Comparison of ENCODE assay signal across 8 cellular contexts in genomic region chr4:182975806-182976205, GRCh38. TPM values are rescaled to one million over a fixed set of nuclear protein-coding genes. Genes with fewer than 3 reads are reported as not detected.
DNase-seq lines count a peak whose midpoint lies in the region; ATAC-seq and TF ChIP-seq lines count a peak whose summit lies in the region.

No MANE protein-coding gene starts in this region.

- ATAC-seq in GM18868 (IDR thresholded peaks at IDR 0.05; ENCODE audit: unreplicated experiment) (peak; percentile 85), HG03159 (IDR thresholded peaks at IDR 0.05; ENCODE audit: unreplicated experiment) (peak; percentile 75)

- H2AFZ ChIP-seq in ACC112 (ENCODE audit: low read length, unreplicated experiment), result peak overlapping the region; percentile 91

- H3K4me3 ChIP-seq in ACC112 (ENCODE audit: low read depth, low read length) (peak overlapping the region; percentile 29; the same call in 1 of the 2 replicates), testis (no peak overlapping the region), right atrium auricular region (no peak overlapping the region)

- TF ChIP-seq CTCF in testis (IDR thresholded peaks at IDR 0.05), result no peak
- TF ChIP-seq CTCF in right atrium auricular region (IDR thresholded peaks at IDR 0.05), result no peak

- H3K9me3 ChIP-seq in testis (no peaks in the 10 kb centered on the region), right atrium auricular region (no peaks in the 10 kb centered on the region)

- peaks cover 18% of the 10 kb centered on the region for H3K4me1 ChIP-seq in ACC112 (ENCODE audit: control insufficient read depth, insufficient read depth, low read length, unreplicated experiment)
- no peaks in the 10 kb centered on the region for H3K4me1 ChIP-seq in testis
- no peaks in the 10 kb centered on the region for H3K4me1 ChIP-seq in right atrium auricular region

- H3K27me3 ChIP-seq in ACC112 (ENCODE audit: insufficient read depth, low read length), result no peaks in the 10 kb centered on the region
- no peaks in the 10 kb centered on the region for H3K27me3 ChIP-seq in testis
- H3K27me3 ChIP-seq in right atrium auricular region, result no peaks in the 10 kb centered on the region

- H3K36me3 ChIP-seq in ACC112 (ENCODE audit: insufficient read depth, low read length) (no peaks in the 10 kb centered on the region), testis (ENCODE audit: low read depth, missing control alignments) (no peaks in the 10 kb centered on the region), right atrium auricular region (no peaks in the 10 kb centered on the region)

- whole genome bisulfite sequencing in testis, 2 donors, result 47 to 71% methylated on average over 3 of the region's 3 CpGs

- peak overlapping the region; percentile 77 for H3K27ac ChIP-seq in ACC112 (ENCODE audit: low read depth, low read length)
- H3K27ac ChIP-seq in testis, result no peak overlapping the region
- H3K27ac ChIP-seq in right atrium auricular region, result no peak overlapping the region

- no peaks in the 10 kb centered on the region for H3K79me2 ChIP-seq in ACC112 (ENCODE audit: control insufficient read depth, insufficient read depth, low read length, unreplicated experiment)

- intact Hi-C loops in testis (cut with DNase I; ENCODE audit: low total_unique reads), result no loop called here

- DNase-seq in UCSD-AML1 (lab: John Stamatoyannopoulos, UW; ENCODE audit: unreplicated experiment) (peak; percentile 48), renal cortical epithelial cell (ENCODE audit: low read depth) (peak; percentile 83), testis (no peak), DMS153 treated with DMSO at 0.1 percent for 48 hours (lab: John Stamatoyannopoulos, UW; ENCODE audit: unreplicated experiment) (no peak), right atrium auricular region (ENCODE audit: low spot score) (no peak)

- no peak for TF ChIP-seq POLR2A in testis (IDR thresholded peaks at IDR 0.05)

RNA-seq across cellular contexts. Expression of gene DCTD, which starts 58.6 kb away (rescaled TPM):
- total RNA-seq in renal cortical epithelial cell (113 and 139 TPM in 2 replicates), testis (10 to 100 TPM; 41.8 to 45.6 TPM), right atrium auricular region (10 to 100 TPM; 25.8 to 37.5 TPM)
- polyA plus RNA-seq in testis (ENCODE audit: insufficient read depth, low read depth, low replicate concordance), result 56.5 TPM

Comparison
In these comparisons a context has a peak if more than half of its experiments do, and no peak if none do; other contexts are left out.
1. DNase-seq: peak in UCSD-AML1 (single experiment) and renal cortical epithelial cell (single experiment); none in testis (single experiment), DMS153 treated with DMSO at 0.1 percent for 48 hours (single experiment) and right atrium auricular region (single experiment).